In genomic region chr19:57241181-57241580, GRCh38 we compare ENCODE assay signal across 8 cellular contexts. TPM values are rescaled to one million over a fixed set of nuclear protein-coding genes. Genes with fewer than 3 reads are reported as not detected.
A peak's percentile ranks its signal among the peaks of the same experiment; 100 is the strongest.
DNase-seq lines count a peak whose midpoint lies in the region; ATAC-seq and TF ChIP-seq lines count a peak whose summit lies in the region.

No MANE protein-coding gene starts in this region.

- peaks cover 23% of the 10 kb centered on the region for H3K4me1 Mint-ChIP-seq in activated CD4-positive, alpha-beta T cell treated with anti-CD3 and anti-CD28 coated beads for 36 hours
- H3K4me1 Mint-ChIP-seq in WTC11: peaks cover 11% of the 10 kb centered on the region
- peaks cover 8% of the 10 kb centered on the region for H3K4me1 Mint-ChIP-seq in glutamatergic neuron (ENCODE audit: low read depth, unreplicated experiment)

- CTCF ChIA-PET in activated CD4-positive, alpha-beta T cell treated with anti-CD3 and anti-CD28 coated beads for 36 hours (lab: Charles Lee): interaction anchor here (0.7 kb wide), 1 partner anchor 16 kb away, joined by 4 read pairs; no protein-coding TSS in a partner anchor
- CTCF ChIA-PET in WTC11 (lab: Charles Lee): no interaction called here

- no peaks in the 10 kb centered on the region for H3K27me3 ChIP-seq in sigmoid colon

- peak overlapping the region; percentile 75 to 84 (median 76) for H3K4me3 ChIP-seq in sigmoid colon

- intact Hi-C loops in activated CD4-positive, alpha-beta T cell treated with anti-CD3 and anti-CD28 coated beads for 36 hours (cut with DNase I, micrococcal nuclease): no loop called here
- intact Hi-C loops in sigmoid colon (cut with DNase I): loop anchor here (1.0 to 10.0 kb wide), 3 partner anchors 39 to 136 kb away; partner anchors contain the start of genes ZNF264 and ZNF460
- intact Hi-C loops in sciatic nerve (cut with DNase I): no loop called here

- no peak for TF ChIP-seq POLR2A in sigmoid colon (IDR thresholded peaks at IDR 0.05)

- no peaks in the 10 kb centered on the region for H3K9me3 ChIP-seq in sigmoid colon

- H3K27me3 Mint-ChIP-seq in activated CD4-positive, alpha-beta T cell treated with anti-CD3 and anti-CD28 coated beads for 36 hours: no peaks in the 10 kb centered on the region
- no peaks in the 10 kb centered on the region for H3K27me3 Mint-ChIP-seq in WTC11 (ENCODE audit: low read depth)
- peaks cover 2% of the 10 kb centered on the region for H3K27me3 Mint-ChIP-seq in glutamatergic neuron (ENCODE audit: unreplicated experiment)

- POLR2A ChIA-PET in activated CD4-positive, alpha-beta T cell treated with anti-CD3 and anti-CD28 coated beads for 36 hours (lab: Charles Lee): no interaction called here
- POLR2A ChIA-PET in WTC11 (lab: Charles Lee): no interaction called here

- DNase-seq in activated CD4-positive, alpha-beta T cell treated with anti-CD3 and anti-CD28 coated beads for 36 hours: no peak
- no peak for DNase-seq in activated CD4-positive, alpha-beta T cell treated with anti-CD3 and anti-CD28 coated beads, Interleukin-2, amount 50 U/mL, for 4 hours
- DNase-seq in WTC11 (ENCODE audit: low spot score) (no peak), glutamatergic neuron (no peak), sigmoid colon (no peak), COLO668 (lab: John Stamatoyannopoulos, UW; ENCODE audit: unreplicated experiment) (no peak), NCI-H2081 treated with DMSO at 0.1 percent for 48 hours (lab: John Stamatoyannopoulos, UW) (no peak), sciatic nerve (ENCODE audit: low spot score) (no peak)

- H3K36me3 ChIP-seq in sigmoid colon: peaks cover 10 to 27% (median 14%) of the 10 kb centered on the region in 4 donors

- TF ChIP-seq EP300 in sigmoid colon (IDR thresholded peaks at IDR 0.05): no peak

- no peaks in the 10 kb centered on the region for H3K9me3 Mint-ChIP-seq in activated CD4-positive, alpha-beta T cell treated with anti-CD3 and anti-CD28 coated beads for 36 hours (ENCODE audit: low read depth)
- H3K9me3 Mint-ChIP-seq in WTC11 (no peaks in the 10 kb centered on the region), glutamatergic neuron (ENCODE audit: unreplicated experiment) (peaks cover under 1% of the 10 kb centered on the region)

- H3K4me1 ChIP-seq in sigmoid colon: peaks cover 0 to 31% (median 20%) of the 10 kb centered on the region in 4 donors

- WGBS in sigmoid colon, 2 donors: 15 to 25% methylated on average over 7 of the region's 7 CpGs

- H3K36me3 Mint-ChIP-seq in activated CD4-positive, alpha-beta T cell treated with anti-CD3 and anti-CD28 coated beads for 36 hours (ENCODE audit: low read depth): peaks cover 23% of the 10 kb centered on the region
- H3K36me3 Mint-ChIP-seq in WTC11 (peaks cover 17% of the 10 kb centered on the region), glutamatergic neuron (ENCODE audit: unreplicated experiment) (peaks cover 5% of the 10 kb centered on the region)

- H3K4me3 Mint-ChIP-seq in activated CD4-positive, alpha-beta T cell treated with anti-CD3 and anti-CD28 coated beads for 36 hours: peak overlapping the region; percentile 80
- H3K4me3 Mint-ChIP-seq in WTC11 (peak overlapping the region; percentile 97), glutamatergic neuron (ENCODE audit: unreplicated experiment) (peak overlapping the region; percentile 92)

- no peak for ATAC-seq in activated CD4-positive, alpha-beta T cell treated with anti-CD3 and anti-CD28 coated beads for 36 hours
- ATAC-seq in WTC11: no peak
- no peak for ATAC-seq in sciatic nerve

- peak overlapping the region; percentile 86 to 92 (median 90) for H3K27ac ChIP-seq in sigmoid colon

- TF ChIP-seq CTCF in WTC11 (IDR thresholded peaks at IDR 0.05): no peak
- no peak for TF ChIP-seq CTCF in glutamatergic neuron (IDR thresholded peaks at IDR 0.05; ENCODE audit: partially characterized antibody, unreplicated experiment)
- no peak for TF ChIP-seq CTCF in sigmoid colon (IDR thresholded peaks at IDR 0.05)

- peak overlapping the region; percentile 92 for H3K27ac Mint-ChIP-seq in activated CD4-positive, alpha-beta T cell treated with anti-CD3 and anti-CD28 coated beads for 36 hours
- H3K27ac Mint-ChIP-seq in WTC11: peak overlapping the region; percentile 92
- peak overlapping the region; percentile 85 for H3K27ac Mint-ChIP-seq in glutamatergic neuron (ENCODE audit: unreplicated experiment)

TF ChIP-seq in WTC11, 78 proteins besides CTCF, POLR2A, EP300 and RAD21 (continues in another document):
- TF ChIP-seq AR (CRISPR knock-in tag; IDR thresholded peaks at IDR 0.05) (no peak), KAT7 (CRISPR knock-in tag; IDR thresholded peaks at IDR 0.05; ENCODE audit: borderline replicate concordance) (no peak), ARID4B (CRISPR knock-in tag; IDR thresholded peaks at IDR 0.05; ENCODE audit: borderline replicate concordance) (no peak), HMGA2 (CRISPR knock-in tag; IDR thresholded peaks at IDR 0.05) (no peak), TCF7 (CRISPR knock-in tag; IDR thresholded peaks at IDR 0.05; ENCODE audit: low read depth) (no peak), ETV6 (CRISPR knock-in tag; IDR thresholded peaks at IDR 0.05) (no peak)

RNA-seq across cellular contexts. Expression of gene ZNF805, which starts 0.7 kb away (rescaled TPM):
- 1 to 10 TPM; 6.4 to 7.1 TPM for total RNA-seq in activated CD4-positive, alpha-beta T cell treated with anti-CD3 and anti-CD28 coated beads for 36 hours
- total RNA-seq in WTC11 (2021) (16.1 to 18.2 TPM (median 17.9 TPM) in 3 replicates), glutamatergic neuron (ENCODE audit: unreplicated experiment) (15.5 TPM), sigmoid colon (10 to 100 TPM; 11.8 to 21.6 (median 17.5) TPM), sciatic nerve (21.2 TPM)
- 1 to 10 TPM in 2 of 3 donors, under 1 TPM in 1; under 0.01 to 2.0 (median 1.2) TPM for polyA plus RNA-seq in sigmoid colon

RNA-seq across cellular contexts. Expression of gene AURKC, which starts 10.4 kb away (rescaled TPM):
- total RNA-seq in activated CD4-positive, alpha-beta T cell treated with anti-CD3 and anti-CD28 coated beads for 36 hours: under 1 TPM; 0.55 to 0.79 TPM
- total RNA-seq in WTC11 (2021) (3.6 to 6.7 TPM (median 5.1 TPM) in 3 replicates), glutamatergic neuron (ENCODE audit: unreplicated experiment) (2.8 TPM), sigmoid colon (1 to 10 TPM in 1 of 4 donors, under 1 TPM in 1, not detected in 2; 0.71 to 1.3 TPM), sciatic nerve (2.5 TPM)
- polyA plus RNA-seq in sigmoid colon: 1 to 10 TPM in 1 of 3 donors, under 1 TPM in 1, not detected in 1; 0.63 to 1.4 TPM

RNA-seq across cellular contexts. Expression of gene ZNF460, which starts 39.1 kb away (rescaled TPM):
- total RNA-seq in activated CD4-positive, alpha-beta T cell treated with anti-CD3 and anti-CD28 coated beads for 36 hours: 10 to 100 TPM; 52.4 to 59.8 TPM
- total RNA-seq in WTC11 (2021) (50.8 to 62.9 TPM (median 52.2 TPM) in 3 replicates), glutamatergic neuron (ENCODE audit: unreplicated experiment) (62.1 TPM), sigmoid colon (10 to 100 TPM; 48.2 to 95.2 (median 55.1) TPM), sciatic nerve (80.5 TPM)
- polyA plus RNA-seq in sigmoid colon: 1 to 10 TPM in 1 of 3 donors, under 1 TPM in 1, not detected in 1; 0.69 to 5.1 TPM

RNA-seq across cellular contexts. Expression of gene ZNF264, which starts 49.9 kb away (rescaled TPM):
- total RNA-seq in activated CD4-positive, alpha-beta T cell treated with anti-CD3 and anti-CD28 coated beads for 36 hours: 10 to 100 TPM; 14.8 to 21.1 TPM
- total RNA-seq in WTC11 (2021): 24.0 to 27.0 TPM (median 26.6 TPM) in 3 replicates
- 37.8 TPM for total RNA-seq in glutamatergic neuron (ENCODE audit: unreplicated experiment)
- 10 to 100 TPM; 18.5 to 39.6 (median 28.0) TPM for total RNA-seq in sigmoid colon
- polyA plus RNA-seq in sigmoid colon: 1 to 10 TPM; 1.2 to 5.0 (median 2.8) TPM
- 43.5 TPM for total RNA-seq in sciatic nerve
